8 cellular contexts compared by ENCODE assay signal in the genomic region with DNA sequence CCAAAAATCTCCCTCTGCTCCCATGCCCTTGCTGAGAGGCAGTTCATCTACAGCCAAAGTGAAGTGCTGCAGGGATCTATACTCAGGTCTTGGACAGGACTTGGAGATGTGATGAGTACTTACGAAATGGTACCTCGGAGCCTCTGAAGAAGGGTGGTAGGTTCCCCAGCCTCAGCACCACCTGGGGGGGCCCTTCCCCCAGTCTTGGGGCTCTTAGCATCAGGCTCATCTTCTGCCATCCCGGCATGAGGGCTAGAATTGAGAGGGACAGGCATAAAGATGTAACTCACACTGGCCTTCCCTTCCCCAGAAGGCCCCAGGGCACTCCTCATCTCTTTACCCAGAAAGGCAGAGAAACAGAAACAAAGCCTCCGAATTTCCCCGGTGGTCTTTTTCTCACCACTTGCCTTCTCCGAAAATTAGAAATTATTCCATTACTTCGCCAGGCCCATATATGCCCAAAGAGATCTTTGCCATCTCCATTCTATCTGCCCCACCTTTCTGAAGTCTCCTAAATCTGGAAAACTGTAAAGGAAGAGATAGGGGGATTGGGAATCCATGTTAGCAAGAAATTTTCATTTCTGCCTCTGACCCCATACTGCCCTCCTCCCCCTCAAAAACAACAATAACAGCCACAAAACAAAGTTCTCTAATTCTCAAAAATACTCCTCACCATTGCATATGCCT. TPM values are rescaled to one million over a fixed set of nuclear protein-coding genes. Genes with fewer than 3 reads are reported as not detected.
DNase-seq lines count a peak whose midpoint lies in the region; ATAC-seq, FAIRE-seq and TF ChIP-seq lines count a peak whose summit lies in the region.

No MANE protein-coding gene starts in this region.

- H3K79me2 ChIP-seq in hepatocyte, result peaks cover 9% of the 10 kb centered on the region

- peak overlapping the region; percentile 77 for H3K4me2 ChIP-seq in hepatocyte

- no peak for FAIRE-seq in small intestine (lab: Jason Lieb, UNC)

- in situ Hi-C loops in HAP-1 (cut with MboI; ENCODE audit: low sequenced_read_pairs), result no loop called here

- no peaks in the 10 kb centered on the region for H3K9me2 ChIP-seq in hepatocyte (replicated peaks; ENCODE audit: insufficient read depth)

- H3K4me3 ChIP-seq in HAP-1, result peak overlapping the region; percentile 43
- H3K4me3 ChIP-seq in hepatocyte, result peak overlapping the region; percentile 25
- peak overlapping the region; percentile 52 to 82 for H3K4me3 ChIP-seq in small intestine (ENCODE audit: low read depth in 1 of 2, low read length in 2 of 2)

- no peak for DNase-seq in HAP-1 (ENCODE audit: low spot score in 2 of 2)
- peak; percentile 30 to 39 for DNase-seq in activated T-cell treated with anti-CD3 and anti-CD28 coated beads, Interleukin-2, amount 50 U/mL, for 48 hours
- peak; percentile 10 for DNase-seq in hepatocyte (ENCODE audit: low spot score)
- DNase-seq in small intestine, result no peak
- no peak for DNase-seq in head of caudate nucleus
- no peak for DNase-seq in AG08395 (ENCODE audit: low spot score)
- DNase-seq in NCI-H774 (lab: John Stamatoyannopoulos, UW), result no peak

- intact Hi-C loops in head of caudate nucleus (cut with DNase I), result loop anchor here (10.0 kb wide), 2 partner anchors 49 to 151 kb away; partner anchors contain the start of genes PIP5K1A, PSMB4 and VPS72

- H3K9me3 ChIP-seq in HAP-1, result 0 out of 2 replicates have a peak, but pooled peaks cover 2% of the 10 kb centered on the region
- H3K9me3 ChIP-seq in hepatocyte (ENCODE audit: low read depth), result no peaks in the 10 kb centered on the region
- no peaks in the 10 kb centered on the region for H3K9me3 ChIP-seq in small intestine (ENCODE audit: control insufficient read depth, low read depth)

- H4K20me1 ChIP-seq in hepatocyte (ENCODE audit: insufficient read depth, poor library complexity, severe bottlenecking), result no peaks in the 10 kb centered on the region

- ATAC-seq in GM21529 (IDR thresholded peaks at IDR 0.05; ENCODE audit: unreplicated experiment), result no peak

- no peak for TF ChIP-seq CTCF in hepatocyte (IDR thresholded peaks at IDR 0.05; ENCODE audit: poor library complexity)

- 49% methylated on average over 7 of the region's 7 CpGs for WGBS in hepatocyte (ENCODE audit: low lambda C conversion rate, missing lambda C conversion rate)
- 35 to 58% (median 49%) methylated on average over 7 of the region's 7 CpGs for WGBS in small intestine, 3 donors

- H3K27ac ChIP-seq in hepatocyte (peak overlapping the region; percentile 93), small intestine (ENCODE audit: low read depth in 1 of 2, low read length in 1 of 2) (peak overlapping the region in 1 of 2 donors; percentile 98)

- H3K4me1 ChIP-seq in HAP-1 (peaks cover 15% of the 10 kb centered on the region), hepatocyte (ENCODE audit: insufficient read depth) (peaks cover 9% of the 10 kb centered on the region), small intestine (ENCODE audit: control insufficient read depth in 2 of 2, insufficient read depth in 1 of 2, low read depth in 1 of 2, low read length in 1 of 2) (peaks cover 4 to 8% of the 10 kb centered on the region in 2 donors)

- H3K36me3 ChIP-seq in HAP-1 (replicated peaks) (peaks cover 25% of the 10 kb centered on the region), hepatocyte (replicated peaks; ENCODE audit: insufficient read depth, low read depth) (no peaks in the 10 kb centered on the region), small intestine (ENCODE audit: control insufficient read depth in 2 of 2, insufficient read depth in 2 of 2, low read length in 2 of 2) (peaks cover 8 to 15% of the 10 kb centered on the region in 2 donors)

- H2AFZ ChIP-seq in hepatocyte, result peak overlapping the region; percentile 49

- no peaks in the 10 kb centered on the region for H3K27me3 ChIP-seq in HAP-1 (ENCODE audit: low read depth)
- no peaks in the 10 kb centered on the region for H3K27me3 ChIP-seq in hepatocyte
- no peaks in the 10 kb centered on the region for H3K27me3 ChIP-seq in small intestine (ENCODE audit: control insufficient read depth in 2 of 2, insufficient read depth in 2 of 2, low read length in 2 of 2)

RNA-seq across cellular contexts. Expression of gene RFX5, which starts 0.8 kb away (rescaled TPM):
- 43.0 and 48.8 TPM in 2 replicates for total RNA-seq in hepatocyte
- polyA plus RNA-seq in hepatocyte, result 14.1 and 18.0 TPM in 2 replicates
- 10 to 100 TPM; 12.4 to 30.7 (median 21.0) TPM for polyA plus RNA-seq in small intestine

RNA-seq across cellular contexts. Expression of gene PI4KB, which starts 19.0 kb away (rescaled TPM):
- total RNA-seq in hepatocyte, result 42.1 and 49.9 TPM in 2 replicates
- 55.1 and 60.4 TPM in 2 replicates for polyA plus RNA-seq in hepatocyte
- 10 to 100 TPM; 30.3 to 35.1 (median 32.5) TPM for polyA plus RNA-seq in small intestine

RNA-seq across cellular contexts. Expression of gene SELENBP1, which starts 26.3 kb away (rescaled TPM):
- total RNA-seq in hepatocyte, result 49.1 and 63.9 TPM in 2 replicates
- polyA plus RNA-seq in hepatocyte (86.4 and 101 TPM in 2 replicates), small intestine (100 to 1,000 TPM in 2 of 3 donors, 10 to 100 TPM in 1; 83.7 to 302 (median 175) TPM)

RNA-seq across cellular contexts. Expression of gene PSMB4, which starts 53.1 kb away (rescaled TPM):
- 240 and 275 TPM in 2 replicates for total RNA-seq in hepatocyte
- 71.4 and 96.3 TPM in 2 replicates for polyA plus RNA-seq in hepatocyte
- polyA plus RNA-seq in small intestine, result 100 to 1,000 TPM; 355 to 434 (median 376) TPM

Comparison
In these comparisons a context has a peak if more than half of its experiments do, and no peak if none do; other contexts are left out.
1. DNase-seq: peak in activated T-cell treated with anti-CD3 and anti-CD28 coated beads, Interleukin-2, amount 50 U/mL, for 48 hours (2 of 2) and hepatocyte (single experiment); none in HAP-1 (0 of 2), small intestine (single experiment), head of caudate nucleus (0 of 42), AG08395 (single experiment) and NCI-H774 (single experiment).
2. Peak in every context shown above with its lines, with median percentiles within 50 percentile points of each other: H3K4me3 ChIP-seq.